ENCODE assay signal across 2 cellular contexts in the genomic region with DNA sequence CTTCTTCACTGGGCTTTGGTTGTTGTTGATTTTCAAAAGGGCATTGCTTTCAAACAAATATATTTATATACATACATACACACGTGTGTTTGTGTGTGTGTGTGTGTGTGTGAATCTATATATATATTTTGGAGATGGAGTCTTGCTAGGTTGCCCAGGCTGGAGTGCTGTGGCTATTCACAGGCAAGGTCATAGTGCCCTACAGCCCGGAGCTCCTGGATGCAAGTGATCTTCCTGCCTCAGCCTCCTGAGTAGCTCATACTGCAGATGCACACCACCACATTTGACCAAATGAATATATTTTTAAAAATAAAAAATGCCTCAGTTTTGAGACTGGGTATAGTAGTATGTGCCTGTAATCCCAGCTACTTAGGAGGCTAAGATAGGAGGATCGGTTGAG.
TF ChIP-seq lines count a peak whose summit lies in the region.

No MANE protein-coding gene starts in this region.

TF ChIP-seq in H1, 55 proteins besides CTCF, POLR2A, EP300 and RAD21:
- no peak for TF ChIP-seq CBX5 (IDR thresholded peaks at IDR 0.05; ENCODE audit: low read depth, low read length)
- no peak for TF ChIP-seq KDM4A (IDR thresholded peaks at IDR 0.05; ENCODE audit: low read depth, low read length, severe bottlenecking)
- TF ChIP-seq CBX8 (IDR thresholded peaks at IDR 0.05; ENCODE audit: borderline replicate concordance, low read depth, low read length), result no peak
- no peak for TF ChIP-seq EGR1 (IDR thresholded peaks at IDR 0.05; ENCODE audit: borderline replicate concordance, low read depth, low read length)
- no peak for TF ChIP-seq MAFK (IDR thresholded peaks at IDR 0.05; ENCODE audit: low read depth, low read length)
- no peak for TF ChIP-seq EZH2 (IDR thresholded peaks at IDR 0.05; ENCODE audit: low read depth, low read length, severe bottlenecking)
- no peak for TF ChIP-seq RBBP5 (IDR thresholded peaks at IDR 0.05; ENCODE audit: borderline replicate concordance, low read depth, low read length)
- no peak for TF ChIP-seq KDM5A (IDR thresholded peaks at IDR 0.05; ENCODE audit: low read length)
- no peak for TF ChIP-seq SIRT6 (IDR thresholded peaks at IDR 0.05; ENCODE audit: low read length)
- TF ChIP-seq POLR2AphosphoS5 (IDR thresholded peaks at IDR 0.05; ENCODE audit: low read depth, low read length), result no peak
- no peak for TF ChIP-seq RNF2 (IDR thresholded peaks at IDR 0.05; ENCODE audit: borderline replicate concordance, low read depth, low read length, missing control alignments, poor library complexity, severe bottlenecking)
- no peak for TF ChIP-seq TAF7 (optimal IDR thresholded peaks at IDR 0.05; ENCODE audit: borderline replicate concordance, low read depth, low read length)
- no peak for TF ChIP-seq TEAD4 (IDR thresholded peaks at IDR 0.05; ENCODE audit: low read depth, low read length)
- no peak for TF ChIP-seq KDM1A (IDR thresholded peaks at IDR 0.05; ENCODE audit: borderline replicate concordance, low read length)
- TF ChIP-seq ASH2L (IDR thresholded peaks at IDR 0.05; ENCODE audit: low read length), result no peak
- TF ChIP-seq JUND (IDR thresholded peaks at IDR 0.05; ENCODE audit: low read length), result no peak
TF ChIP-seq in H1: peak in this region for 0.

TF ChIP-seq in SK-N-SH, 30 proteins besides CTCF, POLR2A, EP300 and RAD21:
- TF ChIP-seq, protein P1, sequence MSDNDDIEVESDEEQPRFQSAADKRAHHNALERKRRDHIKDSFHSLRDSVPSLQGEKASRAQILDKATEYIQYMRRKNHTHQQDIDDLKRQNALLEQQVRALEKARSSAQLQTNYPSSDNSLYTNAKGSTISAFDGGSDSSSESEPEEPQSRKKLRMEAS (IDR thresholded peaks at IDR 0.05; ENCODE audit: low read depth), result no peak
- TF ChIP-seq, protein P2, sequence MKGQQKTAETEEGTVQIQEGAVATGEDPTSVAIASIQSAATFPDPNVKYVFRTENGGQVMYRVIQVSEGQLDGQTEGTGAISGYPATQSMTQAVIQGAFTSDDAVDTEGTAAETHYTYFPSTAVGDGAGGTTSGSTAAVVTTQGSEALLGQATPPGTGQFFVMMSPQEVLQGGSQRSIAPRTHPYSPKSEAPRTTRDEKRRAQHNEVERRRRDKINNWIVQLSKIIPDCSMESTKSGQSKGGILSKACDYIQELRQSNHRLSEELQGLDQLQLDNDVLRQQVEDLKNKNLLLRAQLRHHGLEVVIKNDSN (IDR thresholded peaks at IDR 0.05; ENCODE audit: borderline replicate concordance, low read depth), result no peak
- TF ChIP-seq TEAD4 (IDR thresholded peaks at IDR 0.05; ENCODE audit: borderline replicate concordance, insufficient read depth) (no peak), GATA2 (CRISPR knock-in tag; IDR thresholded peaks at IDR 0.05) (no peak), NRF1 (IDR thresholded peaks at IDR 0.05; ENCODE audit: low read depth, low read length) (no peak), POLR2AphosphoS5 (IDR thresholded peaks at IDR 0.05; ENCODE audit: low read depth, low read length) (no peak)
TF ChIP-seq in SK-N-SH: peak in this region for 0.
